In the genomic region with DNA sequence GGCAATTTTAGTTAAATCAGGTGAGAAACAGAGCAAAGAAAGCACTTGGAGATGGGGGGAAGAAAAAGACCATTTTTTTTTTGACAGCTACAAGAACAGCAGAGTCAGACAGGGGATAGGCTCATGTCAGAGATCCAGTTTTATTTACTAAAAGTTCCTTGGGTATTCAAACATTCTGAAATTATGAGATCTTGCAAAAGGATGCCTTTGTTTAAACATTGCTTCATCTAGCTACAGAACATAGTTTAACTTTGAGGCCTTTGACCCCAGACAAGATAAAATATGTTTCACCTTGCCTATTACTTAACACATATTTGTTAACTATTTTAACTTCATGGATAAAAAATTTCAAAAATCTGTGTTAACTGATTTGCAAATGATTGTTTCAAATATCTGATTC, we compare ENCODE assay signal across 30 cellular contexts. TPM values are rescaled to one million over a fixed set of nuclear protein-coding genes. Genes with fewer than 3 reads are reported as not detected.
"Had no signal": no experiment of that assay in that cellular context is flagged by ENCODE, and none has a peak within 500 bp of the region (broad histone marks: within the 10 kb centered on the region; RNA-seq: fewer than 3 reads in every experiment).

No MANE protein-coding gene starts in this region.

- H3K27me3 ChIP-seq: neural progenitor cell, ovary, spleen, stomach, thyroid gland, tibial nerve, upper lobe of left lung, vagina had no signal

- H3K9me3 Mint-ChIP-seq: naive thymus-derived CD8-positive, alpha-beta T cell; natural killer cell treated with Interleukin-12 subunit alpha and Interleukin-12 subunit beta and Interleukin-15 and Interleukin-18, amount 100 ng/mL, for 72 hours; neural progenitor cell; stimulated activated memory B cell treated with anti-CD40 and anti-IgM and Interleukin-4, amounts not matched to agents 10 μg/mL and 1 μg/mL and 100 μg/mL, for 72 hours; stimulated activated naive CD8-positive, alpha-beta T cell treated with anti-CD3 and anti-CD28 coated beads, Interleukin-15, Interleukin-2, amounts not matched to agents 100 ng/mL and 50 ng/mL, for 24 hours had no signal

- H3K36me3 ChIP-seq: neural progenitor cell, ovary, spleen, stomach, thoracic aorta, thyroid gland, tibial nerve, upper lobe of left lung, vagina had no signal

- H3K27me3 Mint-ChIP-seq: progenitor cell of endocrine pancreas had no signal

- DNase-seq: naive thymus-derived CD8-positive, alpha-beta T cell; occipital lobe; ovary; posterior cingulate gyrus; psoas muscle; right cardiac atrium; spleen; stimulated activated CD4-positive, alpha-beta T cell treated with anti-CD3 and anti-CD28 coated beads, Interleukin-12 subunit alpha, Interleukin-12 subunit beta, amount 100 ng/mL, for 4 hours; stimulated activated CD4-positive, alpha-beta T cell treated with anti-CD3 and anti-CD28 coated beads, Interleukin-1b, Interleukin-23, amount 100 ng/mL, for 48 hours; stimulated activated CD4-positive, alpha-beta T cell treated with anti-CD3 and anti-CD28 coated beads, Interleukin-4, amount 100 ng/mL, for 1 hour; stimulated activated CD4-positive, alpha-beta T cell treated with anti-CD3 and anti-CD28 coated beads, Interleukin-4, amount 100 ng/mL, for 4 hours; stimulated activated CD8-positive, alpha-beta memory T cell treated with anti-CD3 and anti-CD28 coated beads, Interleukin-4, amount 100 ng/mL, for 48 hours; stimulated activated naive CD4-positive, alpha-beta T cell treated with Interleukin-2 at 50 U/mL for 16 hours; stomach; thyroid gland; upper lobe of left lung had no signal

- H3K9me3 ChIP-seq: ovary, psoas muscle, spleen, stomach, thoracic aorta, thyroid gland, tibial nerve, upper lobe of left lung, vagina had no signal

- H3K4me1 Mint-ChIP-seq: naive thymus-derived CD8-positive, alpha-beta T cell; neural progenitor cell; stimulated activated memory B cell treated with anti-CD40 and anti-IgM and Interleukin-4, amounts not matched to agents 10 μg/mL and 1 μg/mL and 100 μg/mL, for 72 hours had no signal

- ATAC-seq: naive thymus-derived CD8-positive, alpha-beta T cell; natural killer cell treated with Interleukin-12 subunit alpha and Interleukin-12 subunit beta and Interleukin-15 and Interleukin-18, amount 100 ng/mL, for 72 hours; psoas muscle; right cardiac atrium; sciatic nerve; stimulated activated memory B cell treated with anti-CD40 and anti-IgM and Interleukin-4, amounts not matched to agents 10 μg/mL and 1 μg/mL and 100 μg/mL, for 72 hours had no signal

- H3K4me3 Mint-ChIP-seq: naive thymus-derived CD8-positive, alpha-beta T cell; natural killer cell treated with Interleukin-12 subunit alpha and Interleukin-12 subunit beta and Interleukin-15 and Interleukin-18, amount 100 ng/mL, for 72 hours; neural progenitor cell; stimulated activated memory B cell treated with anti-CD40 and anti-IgM and Interleukin-4, amounts not matched to agents 10 μg/mL and 1 μg/mL and 100 μg/mL, for 72 hours; stimulated activated naive CD8-positive, alpha-beta T cell treated with anti-CD3 and anti-CD28 coated beads, Interleukin-15, Interleukin-2, amounts not matched to agents 100 ng/mL and 50 ng/mL, for 24 hours had no signal

- H3K4me1 ChIP-seq: neural progenitor cell, parathyroid adenoma, psoas muscle, spleen, stomach, thyroid gland, tibial nerve, upper lobe of left lung, vagina had no signal

- H3K9ac ChIP-seq: neural progenitor cell, parathyroid adenoma had no signal

- H3K36me3 Mint-ChIP-seq: natural killer cell treated with Interleukin-12 subunit alpha and Interleukin-12 subunit beta and Interleukin-15 and Interleukin-18, amount 100 ng/mL, for 72 hours; neural progenitor cell had no signal

- H3K4me3 ChIP-seq: neural progenitor cell, ovary, psoas muscle, skin epidermis, smooth muscle cell, spleen, stomach, thoracic aorta, thyroid gland, tibial nerve, upper lobe of left lung, vagina had no signal

- H3K27ac Mint-ChIP-seq: naive thymus-derived CD8-positive, alpha-beta T cell; natural killer cell treated with Interleukin-12 subunit alpha and Interleukin-12 subunit beta and Interleukin-15 and Interleukin-18, amount 100 ng/mL, for 72 hours; neural progenitor cell; progenitor cell of endocrine pancreas; stimulated activated memory B cell treated with anti-CD40 and anti-IgM and Interleukin-4, amounts not matched to agents 10 μg/mL and 1 μg/mL and 100 μg/mL, for 72 hours; stimulated activated naive CD8-positive, alpha-beta T cell treated with anti-CD3 and anti-CD28 coated beads, Interleukin-15, Interleukin-2, amounts not matched to agents 100 ng/mL and 50 ng/mL, for 24 hours had no signal

- H3K27ac ChIP-seq: neural progenitor cell, ovary, parathyroid adenoma, psoas muscle, skin epidermis, spleen, stomach, thoracic aorta, thyroid gland, tibial nerve, upper lobe of left lung, vagina had no signal

RNA-seq across cellular contexts. Expression of a gene that starts 6.4 kb away (rescaled TPM):
- total RNA-seq: naive thymus-derived CD8-positive, alpha-beta T cell; natural killer cell treated with Interleukin-12 subunit alpha and Interleukin-12 subunit beta and Interleukin-15 and Interleukin-18, amount 100 ng/mL, for 72 hours; osteoblast; psoas muscle; right cardiac atrium; sciatic nerve; smooth muscle cell; spleen; subcutaneous adipose tissue; thoracic aorta; thyroid gland; tibial nerve; vagina had no signal
- polyA plus RNA-seq: naive thymus-derived CD8-positive, alpha-beta T cell; psoas muscle; right cardiac atrium; smooth muscle cell; spleen had no signal
